Comparison of ENCODE assay signal across 8 cellular contexts in genomic region chr12:7128681-7129593, GRCh38. TPM values are rescaled to one million over a fixed set of nuclear protein-coding genes. Genes with fewer than 3 reads are reported as not detected.
DNase-seq lines count a peak whose midpoint lies in the region; ATAC-seq and TF ChIP-seq lines count a peak whose summit lies in the region.

TSS of gene RBP5 (minus strand) at chr12:7128889. CDS start at chr12:7128775, 114 bp downstream.

- no peak for TF ChIP-seq EP300 in neural cell (conservative IDR thresholded peaks at IDR 0.05; ENCODE audit: poor library complexity, severe bottlenecking)

- peaks cover 31% of the 10 kb centered on the region for H3K4me1 Mint-ChIP-seq in CD14-positive monocyte

- H3K36me3 ChIP-seq in effector memory CD4-positive, alpha-beta T cell (ENCODE audit: control insufficient read depth, insufficient read depth, low read length), result peaks cover 8% of the 10 kb centered on the region
- no peaks in the 10 kb centered on the region for H3K36me3 ChIP-seq in neural cell (ENCODE audit: insufficient read depth, low read length)

- no peaks in the 10 kb centered on the region for H3K27me3 ChIP-seq in effector memory CD4-positive, alpha-beta T cell (replicated peaks; ENCODE audit: control insufficient read depth, insufficient read depth, low read length, poor library complexity, severe bottlenecking)
- peaks cover 5% of the 10 kb centered on the region for H3K27me3 ChIP-seq in neural cell (ENCODE audit: insufficient read depth, low read depth, low read length)

- DNase-seq in CD14-positive monocyte (ENCODE audit: low spot score) (no peak), M059J (ENCODE audit: low read depth) (peak; percentile 15), NCI-H774 (lab: John Stamatoyannopoulos, UW) (no peak), inferior parietal cortex (ENCODE audit: extremely low spot score) (no peak)
- DNase-seq in effector memory CD4-positive, alpha-beta T cell, result no peak

- no peaks in the 10 kb centered on the region for H3F3A ChIP-seq in neural cell (ENCODE audit: insufficient read depth, low read length, poor library complexity, severe bottlenecking)

- no peak for TF ChIP-seq RAD21 in neural cell (conservative IDR thresholded peaks at IDR 0.05)

- peaks cover 0 to 20% (median 6%) of the 10 kb centered on the region in 7 donors for H3K9me3 Mint-ChIP-seq in CD14-positive monocyte

- H3K9ac ChIP-seq in neural cell (ENCODE audit: low read length), result peak within 1 kb of the TSS; percentile 97

- H3K4me3 ChIP-seq in effector memory CD4-positive, alpha-beta T cell (ENCODE audit: insufficient read depth, low read depth, low read length, poor library complexity, severe bottlenecking), result peak within 1 kb of the TSS; percentile 80
- H3K4me3 ChIP-seq in neural cell (ENCODE audit: low read length), result peak within 1 kb of the TSS; percentile 85

- peaks cover 19% of the 10 kb centered on the region for H3K4me1 ChIP-seq in effector memory CD4-positive, alpha-beta T cell (ENCODE audit: control insufficient read depth, insufficient read depth, low read length, poor library complexity, severe bottlenecking)

- H3K79me2 ChIP-seq in neural cell (replicated peaks; ENCODE audit: insufficient read depth, low read length), result peaks cover 14% of the 10 kb centered on the region

- peaks cover 42 to 52% (median 49%) of the 10 kb centered on the region in 3 donors for H3K27me3 Mint-ChIP-seq in CD14-positive monocyte (ENCODE audit: low read depth in 3 of 3)

- H3K9me2 ChIP-seq in neural cell (ENCODE audit: insufficient read depth, low read length), result no peaks in the 10 kb centered on the region

- peak within 1 kb of the TSS; percentile 74 for H3K27ac ChIP-seq in effector memory CD4-positive, alpha-beta T cell (ENCODE audit: insufficient read depth, low read length, poor library complexity, severe bottlenecking)
- H3K27ac ChIP-seq in neural cell (ENCODE audit: low read length), result peak within 1 kb of the TSS; percentile 89

- H3K36me3 Mint-ChIP-seq in CD14-positive monocyte, result peaks cover 17 to 26% of the 10 kb centered on the region in 2 donors

- no peak for TF ChIP-seq CTCF in CD14-positive monocyte (IDR thresholded peaks at IDR 0.05)
- no peak for TF ChIP-seq CTCF in neural cell (IDR thresholded peaks at IDR 0.05; ENCODE audit: poor library complexity, severe bottlenecking)

- ATAC-seq in GM21390 (IDR thresholded peaks at IDR 0.05; ENCODE audit: unreplicated experiment) (no peak), GM19351 (IDR thresholded peaks at IDR 0.05; ENCODE audit: unreplicated experiment) (no peak)

- no peaks in the 10 kb centered on the region for H4K20me1 ChIP-seq in neural cell (ENCODE audit: insufficient read depth)

- peak within 1 kb of the TSS; percentile 73 to 91 for H3K4me3 Mint-ChIP-seq in CD14-positive monocyte

- H3K27ac Mint-ChIP-seq in CD14-positive monocyte, result peak within 1 kb of the TSS in 1 of 7 donors; percentile 66

- intact Hi-C loops in CD14-positive monocyte (cut with micrococcal nuclease), result no loop called here

- H2AFZ ChIP-seq in neural cell (ENCODE audit: low read depth, low read length), result peak within 1 kb of the TSS; percentile 95

- peak within 1 kb of the TSS; percentile 52 for H3K4me2 ChIP-seq in neural cell (ENCODE audit: low read length)

- no peaks in the 10 kb centered on the region for H3K9me3 ChIP-seq in effector memory CD4-positive, alpha-beta T cell (ENCODE audit: control insufficient read depth, low read length)
- H3K9me3 ChIP-seq in neural cell (ENCODE audit: low read length), result no peaks in the 10 kb centered on the region

TF ChIP-seq in neural cell, 6 proteins besides CTCF, POLR2A, EP300 and RAD21:
- no peak for TF ChIP-seq TAF1 (IDR thresholded peaks at IDR 0.05; ENCODE audit: low read depth)

RNA-seq across cellular contexts. Expression of gene RBP5, which starts in this region (rescaled TPM):
- polyA plus RNA-seq in CD14-positive monocyte (not detected), neural cell (1.9 TPM in 1 of 2 replicates, not detected in the other)
- not detected in 2 replicates for total RNA-seq in M059J (2014; rRNA removed; shearing (Covaris generic))
- polyA minus RNA-seq in neural cell, result not detected in 2 replicates

Comparison
In these comparisons a context has a peak if more than half of its experiments do, and no peak if none do; other contexts are left out.
1. Peak in DNase-seq in M059J; RNA of the gene not detected or under 1 TPM.